8 cellular contexts compared by ENCODE assay signal in the genomic region with DNA sequence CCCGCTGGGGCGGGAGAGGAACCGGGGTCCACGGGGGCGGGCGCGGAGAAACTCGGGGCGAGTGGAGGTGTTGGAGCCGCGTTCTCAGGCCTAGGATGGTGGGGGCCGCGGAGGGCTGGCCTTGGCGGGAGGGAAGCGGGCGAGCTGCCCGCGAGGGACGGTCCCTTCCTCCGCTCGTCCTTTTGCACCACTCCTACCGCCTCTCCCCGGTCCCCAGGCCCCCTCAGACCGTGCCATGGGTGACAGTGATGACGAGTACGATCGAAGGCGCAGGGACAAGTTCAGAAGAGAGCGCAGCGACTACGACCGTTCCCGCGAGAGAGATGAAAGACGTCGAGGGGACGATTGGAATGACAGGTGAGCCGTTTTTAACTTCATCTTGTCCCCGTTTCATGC. TPM values are rescaled to one million over a fixed set of nuclear protein-coding genes. Genes with fewer than 3 reads are reported as not detected.
DNase-seq lines count a peak whose midpoint lies in the region; ATAC-seq lines count a peak whose summit lies in the region.

No MANE protein-coding gene starts in this region.

- H3K4me3 ChIP-seq in SJSA1 = peak overlapping the region; percentile 71
- H3K4me3 ChIP-seq in effector memory CD4-positive, alpha-beta T cell (ENCODE audit: insufficient read depth, low read depth, low read length, poor library complexity, severe bottlenecking) = peak overlapping the region; percentile 98
- peak overlapping the region; percentile 94 to 96 for H3K4me3 ChIP-seq in mucosa of rectum (ENCODE audit: low read length in 2 of 2)

- peak; percentile 22 for ATAC-seq in HG02970 (IDR thresholded peaks at IDR 0.05; ENCODE audit: low FRiP score, unreplicated experiment)

- H3K9ac ChIP-seq in mucosa of rectum (ENCODE audit: low read depth in 1 of 2, low read length in 2 of 2) = peak overlapping the region; percentile 91 to 97

- H3K36me3 ChIP-seq in SJSA1 (peaks cover 93% of the 10 kb centered on the region), mucosa of rectum (ENCODE audit: control insufficient read depth in 2 of 2, insufficient read depth in 2 of 2, low read length in 2 of 2) (peaks cover 23 to 29% of the 10 kb centered on the region in 2 donors)
- H3K36me3 ChIP-seq in effector memory CD4-positive, alpha-beta T cell (ENCODE audit: control insufficient read depth, insufficient read depth, low read length) = peaks cover 4% of the 10 kb centered on the region

- H3K27ac ChIP-seq in SJSA1 = peak overlapping the region; percentile 85
- peak overlapping the region; percentile 91 for H3K27ac ChIP-seq in effector memory CD4-positive, alpha-beta T cell (ENCODE audit: insufficient read depth, low read length, poor library complexity, severe bottlenecking)
- H3K27ac ChIP-seq in mucosa of rectum (ENCODE audit: low read depth in 2 of 2, low read length in 2 of 2) = peak overlapping the region; percentile 96 to 97

- no peaks in the 10 kb centered on the region for H3K9me3 ChIP-seq in SJSA1 (replicated peaks)
- H3K9me3 ChIP-seq in effector memory CD4-positive, alpha-beta T cell (ENCODE audit: control insufficient read depth, low read length) = no peaks in the 10 kb centered on the region
- no peaks in the 10 kb centered on the region for H3K9me3 ChIP-seq in mucosa of rectum (ENCODE audit: control insufficient read depth in 2 of 2, low read length in 2 of 2)

- H3K27me3 ChIP-seq in SJSA1 (replicated peaks) (no peaks in the 10 kb centered on the region), mucosa of rectum (ENCODE audit: control insufficient read depth in 2 of 2, insufficient read depth in 2 of 2, low read length in 2 of 2) (no peaks in the 10 kb centered on the region)
- no peaks in the 10 kb centered on the region for H3K27me3 ChIP-seq in effector memory CD4-positive, alpha-beta T cell (replicated peaks; ENCODE audit: control insufficient read depth, insufficient read depth, low read length, poor library complexity, severe bottlenecking)

- DNase-seq in activated effector memory CD4-positive, alpha-beta T cell treated with anti-CD3 and anti-CD28 coated beads, Interleukin-2, amount 50 U/mL, for 16 hours = peak; percentile 79
- no peak for DNase-seq in activated effector memory CD4-positive, alpha-beta T cell treated with Interleukin-2 at 50 U/mL for 16 hours
- DNase-seq in SJSA1 (ENCODE audit: low read depth in 1 of 2, low spot score in 2 of 2) (peak in 1 of 2 experiments; percentile 41), GDM1 (lab: John Stamatoyannopoulos, UW) (no peak), UCSD-AML1 (lab: John Stamatoyannopoulos, UW; ENCODE audit: unreplicated experiment) (no peak)
- DNase-seq in effector memory CD4-positive, alpha-beta T cell = no peak

- H3K4me1 ChIP-seq in SJSA1 (replicated peaks) (peaks cover 18% of the 10 kb centered on the region), mucosa of rectum (ENCODE audit: control insufficient read depth in 2 of 2, insufficient read depth in 2 of 2, low read length in 2 of 2) (peaks cover 17 to 24% of the 10 kb centered on the region in 2 donors)
- peaks cover 18% of the 10 kb centered on the region for H3K4me1 ChIP-seq in effector memory CD4-positive, alpha-beta T cell (ENCODE audit: control insufficient read depth, insufficient read depth, low read length, poor library complexity, severe bottlenecking)

RNA-seq across cellular contexts. Expression of a gene that starts 0.5 kb away (rescaled TPM):
- total RNA-seq in SJSA1 (2014; rRNA removed; shearing (Covaris generic)) = 64.4 and 76.2 TPM in 2 replicates

RNA-seq across cellular contexts. Expression of a gene that starts 8.2 kb away (rescaled TPM):
- total RNA-seq in SJSA1 (2014; rRNA removed; shearing (Covaris generic)) = 88.0 and 95.9 TPM in 2 replicates

RNA-seq across cellular contexts. Expression of a gene that starts 14.2 kb away (rescaled TPM):
- 3.1 and 3.7 TPM in 2 replicates for total RNA-seq in SJSA1 (2014; rRNA removed; shearing (Covaris generic))

RNA-seq across cellular contexts. Expression of a gene that starts 20.3 kb away (rescaled TPM):
- total RNA-seq in SJSA1 (2014; rRNA removed; shearing (Covaris generic)) = 0.16 TPM in 1 of 2 replicates, not detected in the other

RNA-seq across cellular contexts. Expression of a gene that starts 22.8 kb away (rescaled TPM):
- total RNA-seq in SJSA1 (2014; rRNA removed; shearing (Covaris generic)) = 15.2 and 17.8 TPM in 2 replicates
